24 cellular contexts compared by ENCODE assay signal in genomic region chr7:26688388-26688787, GRCh38.
DNase-seq lines count a peak whose midpoint lies in the region; ATAC-seq, FAIRE-seq and TF ChIP-seq lines count a peak whose summit lies in the region.
"Had no signal": no experiment of that assay in that cellular context is flagged by ENCODE, and none has a peak within 500 bp of the region (broad histone marks: within the 10 kb centered on the region; RNA-seq: fewer than 3 reads in every experiment).

No MANE protein-coding gene starts in this region.

- H3K4me1 ChIP-seq in A549: peaks cover 43% of the 10 kb centered on the region
- H3K4me1 ChIP-seq in liver (ENCODE audit: control insufficient read depth in 4 of 4, insufficient read depth in 4 of 4, low read length in 3 of 4): peaks cover 0 to 5% (median 0%) of the 10 kb centered on the region in 4 donors
- peaks cover 27 to 35% (median 30%) of the 10 kb centered on the region in 4 donors for H3K4me1 ChIP-seq in upper lobe of left lung
- H3K4me1 ChIP-seq: ascending aorta had no signal

- TF ChIP-seq POLR2A in A549 (IDR thresholded peaks at IDR 0.05; ENCODE audit: low read length): no peak
- TF ChIP-seq POLR2A in upper lobe of left lung (IDR thresholded peaks at IDR 0.05): no peak

- H3K9me3 ChIP-seq in A549: no peaks in the 10 kb centered on the region
- no peaks in the 10 kb centered on the region for H3K9me3 ChIP-seq in liver (ENCODE audit: control insufficient read depth in 4 of 4, low read length in 3 of 4)
- H3K9me3 ChIP-seq in upper lobe of left lung: no peaks in the 10 kb centered on the region
- H3K9me3 ChIP-seq: ascending aorta, MG63, psoas muscle had no signal

- TF ChIP-seq RAD21 in A549 (conservative IDR thresholded peaks at IDR 0.05 in 1 of 2, IDR thresholded peaks at IDR 0.05 in 1 of 2): no peak
- TF ChIP-seq RAD21 in liver (IDR thresholded peaks at IDR 0.05): no peak

- H3K4me3 ChIP-seq in A549 (no peak overlapping the region), liver (ENCODE audit: low read depth in 1 of 3, low read length in 3 of 3) (no peak overlapping the region), upper lobe of left lung (no peak overlapping the region)
- H3K4me3 ChIP-seq: ascending aorta, MG63, psoas muscle, skin epidermis had no signal

- DNase-seq in A549 (ENCODE audit: low read depth in 1 of 2, low spot score in 1 of 2) (peak in 1 of 2 experiments; percentile 10), HEK293T (ENCODE audit: extremely low spot score) (no peak), OCI-M1 (lab: John Stamatoyannopoulos, UW) (peak; percentile 2), retina (no peak), Right ventricle myocardium superior (no peak), upper lobe of left lung (no peak)
- DNase-seq: activated CD4-positive, alpha-beta T cell treated with anti-CD3 and anti-CD28 coated beads, Interleukin-2, amount 50 U/mL, for 4 hours; mammary epithelial cell; MG63; NCI-H1417 treated with DMSO at 0.1 percent for 48 hours; NCI-H2107; NCI-H524; psoas muscle; RPMI8226; substantia nigra had no signal

- peak overlapping the region; percentile 47 for H3K4me2 ChIP-seq in A549

- H3K36me3 ChIP-seq in liver (ENCODE audit: control insufficient read depth in 4 of 4, insufficient read depth in 3 of 4, low read depth in 1 of 4, low read length in 3 of 4) (no peaks in the 10 kb centered on the region), upper lobe of left lung (no peaks in the 10 kb centered on the region)
- H3K36me3 ChIP-seq: ascending aorta, MG63 had no signal

- ATAC-seq in A549 (peak in 1 of 2 experiments; percentile 53; a peak in 1 of 6 replicates), Right ventricle myocardium superior (ENCODE audit: poor library complexity) (no peak), upper lobe of left lung (ENCODE audit: low FRiP score in 2 of 2) (no peak), HG02588 (IDR thresholded peaks at IDR 0.05; ENCODE audit: unreplicated experiment) (no peak)
- ATAC-seq: psoas muscle, SK-N-SH treated with all-trans-retinoic acid at 6 μM for 48 hours had no signal

- H3K9ac ChIP-seq in liver (ENCODE audit: low read depth in 1 of 2, low read length in 2 of 2): no peak overlapping the region

- intact Hi-C loops in Right ventricle myocardium superior (cut with DNase I): no loop called here

- no peak for TF ChIP-seq CTCF in A549 (IDR thresholded peaks at IDR 0.05)
- no peak for TF ChIP-seq CTCF in liver (IDR thresholded peaks at IDR 0.05; ENCODE audit: low read depth, low read length, missing input control)
- no peak for TF ChIP-seq CTCF in upper lobe of left lung (IDR thresholded peaks at IDR 0.05)

- TF ChIP-seq EP300 in A549 (IDR thresholded peaks at IDR 0.05): no peak
- TF ChIP-seq EP300 in upper lobe of left lung (IDR thresholded peaks at IDR 0.05): no peak

- POLR2A ChIA-PET in A549 (lab: Yijun Ruan, JAX) (no interaction called here), HEK293T (lab: Yijun Ruan, JAX) (no interaction called here)

- peak; percentile 23 for FAIRE-seq in A549 (lab: Jason Lieb, UNC)
- FAIRE-seq: endometrium, H1, keratinocyte, urothelium cell line had no signal

- H3K27ac ChIP-seq in A549 (no peak overlapping the region), liver (ENCODE audit: low read depth in 1 of 2, low read length in 2 of 2) (no peak overlapping the region), upper lobe of left lung (peak overlapping the region in 1 of 4 donors; percentile 73)
- H3K27ac ChIP-seq: ascending aorta, psoas muscle, skin epidermis had no signal

- CTCF ChIA-PET in A549 (lab: Yijun Ruan, JAX) (interaction anchor here (0.6 to 5.3 kb wide), 6 partner anchors 8 to 472 kb away, joined by 3 to 43 read pairs (median 4); partner anchors contain the start of gene HOXA5), HEK293T (lab: Yijun Ruan, JAX) (no interaction called here)

- no peaks in the 10 kb centered on the region for H3K27me3 ChIP-seq in liver (ENCODE audit: control insufficient read depth in 4 of 4, insufficient read depth in 4 of 4, low read length in 3 of 4)
- H3K27me3 ChIP-seq in upper lobe of left lung: no peaks in the 10 kb centered on the region
- H3K27me3 ChIP-seq: ascending aorta, MG63 had no signal

TF ChIP-seq in A549, 52 proteins besides CTCF, POLR2A, EP300 and RAD21:
- TF ChIP-seq GATA3 (IDR thresholded peaks at IDR 0.05; ENCODE audit: borderline replicate concordance) (peak; percentile 26; the same call in 1 of the 2 replicates), BHLHE40 (IDR thresholded peaks at IDR 0.05; ENCODE audit: low read depth, low read length) (no peak)

TF ChIP-seq in HEK293T, 16 proteins besides CTCF, POLR2A, EP300 and RAD21:
- no peak for TF ChIP-seq ARNT (IDR thresholded peaks at IDR 0.05)
- peak; percentile 62 for TF ChIP-seq PKNOX1 (IDR thresholded peaks at IDR 0.05)
TF ChIP-seq in HEK293T: peak in this region for 1.

TF ChIP-seq in liver, 16 proteins besides CTCF, POLR2A, EP300 and RAD21:
- TF ChIP-seq FOXA2 (IDR thresholded peaks at IDR 0.05): no peak
- TF ChIP-seq TAF1 (conservative IDR thresholded peaks at IDR 0.05): no peak
- no peak for TF ChIP-seq HNF4G (IDR thresholded peaks at IDR 0.05)
- TF ChIP-seq RXRA (IDR thresholded peaks at IDR 0.05): no peak
- TF ChIP-seq FOXA1 (IDR thresholded peaks at IDR 0.05): no peak
- no peak for TF ChIP-seq REST (IDR thresholded peaks at IDR 0.05)
- TF ChIP-seq HNF4A (conservative IDR thresholded peaks at IDR 0.05): peak; percentile 47 to 57
- no peak for TF ChIP-seq GABPA (IDR thresholded peaks at IDR 0.05 in 1 of 2, conservative IDR thresholded peaks at IDR 0.05 in 1 of 2)
